8 cellular contexts compared by ENCODE assay signal in the genomic region with DNA sequence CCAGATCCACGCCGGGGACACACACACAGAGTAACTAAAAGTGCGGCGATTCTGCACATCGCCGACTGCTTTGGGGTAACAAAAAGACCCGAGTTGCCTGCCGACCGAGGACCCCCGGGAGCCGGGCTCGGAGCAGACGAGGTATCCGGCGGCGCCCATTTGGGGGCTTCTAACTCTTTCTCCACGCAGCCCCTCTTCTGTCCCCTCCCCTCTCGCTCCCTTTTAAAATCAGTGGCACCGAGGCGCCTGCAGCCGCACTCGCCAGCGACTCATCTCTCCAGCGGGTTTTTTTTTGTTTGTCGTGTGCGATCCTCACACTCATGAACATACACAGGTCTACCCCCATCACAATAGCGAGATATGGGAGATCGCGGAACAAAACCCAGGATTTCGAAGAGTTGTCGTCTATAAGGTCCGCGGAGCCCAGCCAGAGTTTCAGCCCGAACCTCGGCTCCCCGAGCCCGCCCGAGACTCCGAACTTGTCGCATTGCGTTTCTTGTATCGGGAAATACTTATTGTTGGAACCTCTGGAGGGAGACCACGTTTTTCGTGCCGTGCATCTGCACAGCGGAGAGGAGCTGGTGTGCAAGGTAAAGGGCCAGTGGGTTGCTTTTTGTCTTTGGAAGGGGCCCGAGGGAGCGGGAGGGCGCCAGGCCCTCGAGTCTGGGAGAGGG. TPM values are rescaled to one million over a fixed set of nuclear protein-coding genes. Genes with fewer than 3 reads are reported as not detected.
DNase-seq lines count a peak whose midpoint lies in the region; ATAC-seq and TF ChIP-seq lines count a peak whose summit lies in the region.

No MANE protein-coding gene starts in this region.

- peaks cover 18 to 29% of the 10 kb centered on the region in 2 experiments for H3K4me1 ChIP-seq in HCT116 (ENCODE audit: control insufficient read depth in 1 of 2, insufficient read depth in 2 of 2, low read length in 2 of 2)
- H3K4me1 ChIP-seq in stomach smooth muscle (ENCODE audit: control insufficient read depth, insufficient read depth, low read length), result peaks cover 26% of the 10 kb centered on the region

- RAD21 ChIA-PET in HCT116 (lab: Charles Lee; ENCODE audit: low non-redundant PET in 1 of 2, low total read pairs in 2 of 2, uncharacterized antibody in 2 of 2, unreplicated experiment in 2 of 2), result no interaction called here

- H3K4me3 ChIP-seq in AG10803 (ENCODE audit: low read length), result peak overlapping the region; percentile 91
- H3K4me3 ChIP-seq in HCT116 (replicated peaks in 1 of 2; ENCODE audit: low read depth in 1 of 2, low read length in 2 of 2), result peak overlapping the region in 1 of 2 experiments; percentile 78; a peak in 1 of 4 replicates
- H3K4me3 ChIP-seq in choroid plexus epithelial cell (ENCODE audit: low read depth, low read length), result peak overlapping the region; percentile 92
- peak overlapping the region; percentile 86 to 95 for H3K4me3 ChIP-seq in stomach smooth muscle (ENCODE audit: low read length in 2 of 2)

- CTCF ChIA-PET in HCT116 (lab: Charles Lee), result interaction anchor here (0.8 to 3.2 kb wide), 5 partner anchors 213 to 888 kb away, joined by 3 to 26 read pairs (median 3); no protein-coding TSS in a partner anchor

- ATAC-seq in HCT116 (no peak), GM19395 (IDR thresholded peaks at IDR 0.05; ENCODE audit: unreplicated experiment) (no peak)

- POLR2A ChIA-PET in HCT116 (lab: Charles Lee), result interaction anchor here (1.0 kb wide), 1 partner anchor 153 kb away, joined by 3 read pairs; no protein-coding TSS in a partner anchor

- DNase-seq in AG10803 (ENCODE audit: low read depth) (peak; percentile 24), HCT116 (ENCODE audit: low read depth, low spot score) (no peak), choroid plexus epithelial cell (ENCODE audit: low read depth) (no peak), lung microvascular endothelial cell (ENCODE audit: low read depth in 2 of 2) (peak; percentile 53 to 59), UCSD-AML1 (lab: John Stamatoyannopoulos, UW; ENCODE audit: unreplicated experiment) (no peak)
- DNase-seq in T-helper 2 cell treated with Interferon-gamma antibody and Interleukin-4, amounts not matched to agents 5 μg/mL and 100 μg/mL, for 36 hours (ENCODE audit: low spot score), result peak; percentile 22

- H3K27ac ChIP-seq in HCT116 (ENCODE audit: low read depth, low read length), result no peak overlapping the region; the same call in 1 of the 2 replicates
- peak overlapping the region; percentile 80 for H3K27ac ChIP-seq in stomach smooth muscle (ENCODE audit: low read length)

- peaks cover 61% of the 10 kb centered on the region for H3K4me1 Mint-ChIP-seq in T-helper 2 cell treated with Interferon-gamma antibody and Interleukin-4, amounts not matched to agents 5 μg/mL and 100 μg/mL, for 36 hours (ENCODE audit: low read depth)

- TF ChIP-seq CTCF in AG10803 (conservative IDR thresholded peaks at IDR 0.05; ENCODE audit: low read length), result no peak
- TF ChIP-seq CTCF in HCT116 (IDR thresholded peaks at IDR 0.05 in 2 of 3, conservative IDR thresholded peaks at IDR 0.05 in 1 of 3; ENCODE audit: borderline replicate concordance in 1 of 3, insufficient read depth in 1 of 3, low read depth in 2 of 3, low read length in 2 of 3), result no peak
- TF ChIP-seq CTCF in choroid plexus epithelial cell (conservative IDR thresholded peaks at IDR 0.05; ENCODE audit: low read depth, low read length), result no peak

- peak overlapping the region; percentile 91 for H3K4me3 Mint-ChIP-seq in T-helper 2 cell treated with Interferon-gamma antibody and Interleukin-4, amounts not matched to agents 5 μg/mL and 100 μg/mL, for 36 hours

- peak overlapping the region; percentile 98 for H3K4me2 ChIP-seq in HCT116 (ENCODE audit: low read length)

- peaks cover 46% of the 10 kb centered on the region for H3K36me3 Mint-ChIP-seq in T-helper 2 cell treated with Interferon-gamma antibody and Interleukin-4, amounts not matched to agents 5 μg/mL and 100 μg/mL, for 36 hours (ENCODE audit: low read depth)

- peaks cover 14% of the 10 kb centered on the region for H3K27me3 Mint-ChIP-seq in T-helper 2 cell treated with Interferon-gamma antibody and Interleukin-4, amounts not matched to agents 5 μg/mL and 100 μg/mL, for 36 hours (ENCODE audit: low read depth)

- no TSS peak for BruUV-seq in HCT116 (replicated peaks; lab: Mats Ljungman, UMichigan)

- no peak overlapping the region for H2AFZ ChIP-seq in HCT116 (ENCODE audit: low read depth, low read length, poor library complexity, severe bottlenecking)

- H3K9ac ChIP-seq in HCT116 (ENCODE audit: low read length) (no peak overlapping the region), stomach smooth muscle (ENCODE audit: low read length in 2 of 2) (peak overlapping the region; percentile 70 to 80)

- H3K79me2 ChIP-seq in HCT116 (ENCODE audit: insufficient read depth, low read length), result no peaks in the 10 kb centered on the region

- intact Hi-C loops in HCT116 (cut with micrococcal nuclease), result loop anchor here (2.0 to 10.0 kb wide), 5 partner anchors 214 to 855 kb away; no protein-coding TSS in a partner anchor

- no peaks in the 10 kb centered on the region for H4K20me1 ChIP-seq in HCT116 (ENCODE audit: insufficient read depth)

- H3K27ac Mint-ChIP-seq in T-helper 2 cell treated with Interferon-gamma antibody and Interleukin-4, amounts not matched to agents 5 μg/mL and 100 μg/mL, for 36 hours, result peak overlapping the region; percentile 86

- no peak for TF ChIP-seq POLR2A in HCT116 (IDR thresholded peaks at IDR 0.05; ENCODE audit: borderline replicate concordance, extremely low read depth, insufficient read depth, insufficient read length)

- no peaks in the 10 kb centered on the region for H3K9me3 ChIP-seq in HCT116 (ENCODE audit: control insufficient read depth in 1 of 2, insufficient read depth in 1 of 2, low read depth in 1 of 2, low read length in 2 of 2)
- H3K9me3 ChIP-seq in stomach smooth muscle (ENCODE audit: control insufficient read depth in 2 of 2, low read length in 2 of 2), result no peaks in the 10 kb centered on the region

- TF ChIP-seq RAD21 in HCT116 (IDR thresholded peaks at IDR 0.05; ENCODE audit: low read depth), result no peak

- H3K27me3 ChIP-seq in HCT116 (ENCODE audit: insufficient read depth, low read length) (no peaks in the 10 kb centered on the region), stomach smooth muscle (ENCODE audit: control insufficient read depth in 1 of 2, insufficient read depth in 2 of 2, low read length in 2 of 2) (no peaks in the 10 kb centered on the region)

- H3K36me3 ChIP-seq in HCT116 (ENCODE audit: control insufficient read depth in 1 of 2, insufficient read depth in 2 of 2, low read length in 2 of 2) (no peaks in the 10 kb centered on the region), stomach smooth muscle (ENCODE audit: control insufficient read depth in 2 of 2, insufficient read depth in 2 of 2, low read length in 2 of 2) (no peaks in the 10 kb centered on the region)

- no peaks in the 10 kb centered on the region for H3K9me3 Mint-ChIP-seq in T-helper 2 cell treated with Interferon-gamma antibody and Interleukin-4, amounts not matched to agents 5 μg/mL and 100 μg/mL, for 36 hours

- H3K9me2 ChIP-seq in HCT116 (ENCODE audit: insufficient read depth), result no peaks in the 10 kb centered on the region

TF ChIP-seq in HCT116, 20 proteins besides CTCF, POLR2A, EP300 and RAD21:
- no peak for TF ChIP-seq SIN3A (IDR thresholded peaks at IDR 0.05; ENCODE audit: low read depth)
- TF ChIP-seq JUND (IDR thresholded peaks at IDR 0.05), result no peak
- no peak for TF ChIP-seq EGR1 (IDR thresholded peaks at IDR 0.05; ENCODE audit: low read depth)
- no peak for TF ChIP-seq SP1 (IDR thresholded peaks at IDR 0.05; ENCODE audit: low read depth)
- TF ChIP-seq, protein P1, sequence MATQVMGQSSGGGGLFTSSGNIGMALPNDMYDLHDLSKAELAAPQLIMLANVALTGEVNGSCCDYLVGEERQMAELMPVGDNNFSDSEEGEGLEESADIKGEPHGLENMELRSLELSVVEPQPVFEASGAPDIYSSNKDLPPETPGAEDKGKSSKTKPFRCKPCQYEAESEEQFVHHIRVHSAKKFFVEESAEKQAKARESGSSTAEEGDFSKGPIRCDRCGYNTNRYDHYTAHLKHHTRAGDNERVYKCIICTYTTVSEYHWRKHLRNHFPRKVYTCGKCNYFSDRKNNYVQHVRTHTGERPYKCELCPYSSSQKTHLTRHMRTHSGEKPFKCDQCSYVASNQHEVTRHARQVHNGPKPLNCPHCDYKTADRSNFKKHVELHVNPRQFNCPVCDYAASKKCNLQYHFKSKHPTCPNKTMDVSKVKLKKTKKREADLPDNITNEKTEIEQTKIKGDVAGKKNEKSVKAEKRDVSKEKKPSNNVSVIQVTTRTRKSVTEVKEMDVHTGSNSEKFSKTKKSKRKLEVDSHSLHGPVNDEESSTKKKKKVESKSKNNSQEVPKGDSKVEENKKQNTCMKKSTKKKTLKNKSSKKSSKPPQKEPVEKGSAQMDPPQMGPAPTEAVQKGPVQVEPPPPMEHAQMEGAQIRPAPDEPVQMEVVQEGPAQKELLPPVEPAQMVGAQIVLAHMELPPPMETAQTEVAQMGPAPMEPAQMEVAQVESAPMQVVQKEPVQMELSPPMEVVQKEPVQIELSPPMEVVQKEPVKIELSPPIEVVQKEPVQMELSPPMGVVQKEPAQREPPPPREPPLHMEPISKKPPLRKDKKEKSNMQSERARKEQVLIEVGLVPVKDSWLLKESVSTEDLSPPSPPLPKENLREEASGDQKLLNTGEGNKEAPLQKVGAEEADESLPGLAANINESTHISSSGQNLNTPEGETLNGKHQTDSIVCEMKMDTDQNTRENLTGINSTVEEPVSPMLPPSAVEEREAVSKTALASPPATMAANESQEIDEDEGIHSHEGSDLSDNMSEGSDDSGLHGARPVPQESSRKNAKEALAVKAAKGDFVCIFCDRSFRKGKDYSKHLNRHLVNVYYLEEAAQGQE (IDR thresholded peaks at IDR 0.05; ENCODE audit: low read depth), result no peak
- no peak for TF ChIP-seq TCF7L2 (IDR thresholded peaks at IDR 0.05; ENCODE audit: borderline replicate concordance, extremely low read depth, insufficient read depth, insufficient read length)
- TF ChIP-seq CEBPB (IDR thresholded peaks at IDR 0.05; ENCODE audit: low read depth), result no peak
- TF ChIP-seq ZFX (IDR thresholded peaks at IDR 0.05), result no peak
- TF ChIP-seq EZH2phosphoT487 (IDR thresholded peaks at IDR 0.05; ENCODE audit: borderline replicate concordance), result no peak
- no peak for TF ChIP-seq ELF1 (IDR thresholded peaks at IDR 0.05; ENCODE audit: borderline replicate concordance, low read depth)
- TF ChIP-seq FOSL1 (IDR thresholded peaks at IDR 0.05; ENCODE audit: low read depth), result no peak
- no peak for TF ChIP-seq ZNF274 (IDR thresholded peaks at IDR 0.05; ENCODE audit: low read depth, low read length)
- no peak for TF ChIP-seq EZH2 (IDR thresholded peaks at IDR 0.05)
TF ChIP-seq in HCT116: peak in this region for 0.

RNA-seq across cellular contexts. Expression of gene TRIB2, which starts 1.4 kb away (rescaled TPM):
- total RNA-seq in HCT116 (2021; ENCODE audit: unreplicated experiment) (12.4 TPM), lung microvascular endothelial cell (49.5 and 129 TPM in 2 replicates)
- 10.9 and 11.7 TPM in 2 replicates for polyA plus RNA-seq in HCT116 (2012)

Comparison
In these comparisons a context has a peak if more than half of its experiments do, and no peak if none do; other contexts are left out.
1. DNase-seq: peak in AG10803 (single experiment), T-helper 2 cell treated with Interferon-gamma antibody and Interleukin-4, amounts not matched to agents 5 μg/mL and 100 μg/mL, for 36 hours (single experiment) and lung microvascular endothelial cell (2 of 2); none in HCT116 (single experiment), choroid plexus epithelial cell (single experiment) and UCSD-AML1 (single experiment).